1 cellular context compared by ENCODE assay signal in the genomic region with DNA sequence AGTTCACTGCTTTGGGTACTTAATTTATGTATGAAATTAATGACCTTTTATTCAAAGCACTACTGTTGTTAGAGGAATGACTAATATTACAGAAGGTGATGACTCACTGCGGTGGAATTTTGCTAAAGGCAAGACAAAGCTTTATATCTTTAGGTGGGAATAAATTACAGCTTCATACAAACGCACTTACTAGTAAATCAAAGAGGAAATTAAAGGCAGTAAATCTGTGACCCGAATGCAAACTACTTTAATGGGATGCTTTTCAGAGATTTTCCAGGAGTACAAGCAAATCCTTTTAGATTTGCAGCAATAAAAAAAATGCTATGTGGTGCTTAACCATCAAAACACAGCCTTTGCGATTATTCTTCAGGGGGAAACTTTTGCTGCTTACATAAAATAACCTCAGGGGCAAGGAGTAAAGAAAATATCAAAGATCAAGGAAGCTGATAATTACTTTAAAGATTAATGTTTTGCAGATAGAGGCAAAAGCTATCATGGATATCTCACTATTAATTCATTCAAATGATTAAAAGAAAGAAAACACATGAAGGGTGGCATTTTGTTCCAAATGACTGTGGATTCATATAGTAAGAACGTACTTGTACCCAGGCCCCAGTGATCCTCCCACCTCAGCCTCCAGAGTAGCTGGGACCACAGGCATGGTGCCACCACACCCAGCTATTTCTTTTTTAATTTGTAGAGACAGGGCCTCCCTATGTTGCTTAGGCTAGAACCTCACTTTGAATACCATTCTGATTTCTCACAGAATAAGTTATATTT.
TF ChIP-seq lines count a peak whose summit lies in the region.

No MANE protein-coding gene starts in this region.

TF ChIP-seq in HEK293, 187 proteins besides CTCF, POLR2A, EP300 and RAD21 (continued from another document and continues in another):
- TF ChIP-seq ATF2 (tag by site-specific recombination; IDR thresholded peaks at IDR 0.05; ENCODE audit: low read depth), result no peak
- TF ChIP-seq MEIS1 (CRISPR knock-in tag; IDR thresholded peaks at IDR 0.05; ENCODE audit: borderline replicate concordance), result no peak
- peak; percentile 86 for TF ChIP-seq ZNF843 (tag by site-specific recombination; IDR thresholded peaks at IDR 0.05)
- no peak for TF ChIP-seq SCRT1 (tag by site-specific recombination; IDR thresholded peaks at IDR 0.05; ENCODE audit: borderline replicate concordance)
- TF ChIP-seq KLF16 (tag by site-specific recombination; IDR thresholded peaks at IDR 0.05), result no peak
- TF ChIP-seq OVOL3 (tag by site-specific recombination; IDR thresholded peaks at IDR 0.05), result peak; percentile 54; the same call in 1 of the 2 replicates
- TF ChIP-seq ZNF629 (tag by site-specific recombination; IDR thresholded peaks at IDR 0.05), result peak; percentile 39
- no peak for TF ChIP-seq ZNF785 (tag by site-specific recombination; IDR thresholded peaks at IDR 0.05)
- no peak for TF ChIP-seq SETDB1 (IDR thresholded peaks at IDR 0.05; ENCODE audit: insufficient read length, low read length)
- no peak for TF ChIP-seq ZSCAN23 (tag by site-specific recombination; IDR thresholded peaks at IDR 0.05)
- no peak for TF ChIP-seq ZFP37 (tag by site-specific recombination; IDR thresholded peaks at IDR 0.05)
- no peak for TF ChIP-seq REPIN1 (tag by site-specific recombination; IDR thresholded peaks at IDR 0.05; ENCODE audit: low read depth)
- TF ChIP-seq HOXD13 (CRISPR knock-in tag; IDR thresholded peaks at IDR 0.05; ENCODE audit: borderline replicate concordance), result peak; percentile 57; the same call in 1 of the 2 replicates
- no peak for TF ChIP-seq ZNF521 (tag by site-specific recombination; IDR thresholded peaks at IDR 0.05)
- TF ChIP-seq ZNF324 (tag by site-specific recombination; IDR thresholded peaks at IDR 0.05), result no peak
- no peak for TF ChIP-seq ZNF501 (tag by site-specific recombination; IDR thresholded peaks at IDR 0.05)
- no peak for TF ChIP-seq ZNF175 (tag by site-specific recombination; IDR thresholded peaks at IDR 0.05)
- 0 out of 2 replicates have a peak, but pooled peaks have one; percentile 29 for TF ChIP-seq ZEB2 (tag by site-specific recombination; IDR thresholded peaks at IDR 0.05)
- TF ChIP-seq ZBTB21 (tag by site-specific recombination; IDR thresholded peaks at IDR 0.05), result no peak
- TF ChIP-seq ZNF302 (tag by site-specific recombination; IDR thresholded peaks at IDR 0.05; ENCODE audit: low read depth), result no peak
- no peak for TF ChIP-seq ZSCAN18 (tag by site-specific recombination; IDR thresholded peaks at IDR 0.05)
- no peak for TF ChIP-seq ZNF837 (tag by site-specific recombination; IDR thresholded peaks at IDR 0.05)
- TF ChIP-seq ZNF561 (tag by site-specific recombination; IDR thresholded peaks at IDR 0.05; ENCODE audit: borderline replicate concordance), result peak; percentile 43; the same call in 1 of the 2 replicates
- TF ChIP-seq GLIS1 (tag by site-specific recombination; IDR thresholded peaks at IDR 0.05), result no peak
- TF ChIP-seq ZNF394 (tag by site-specific recombination; IDR thresholded peaks at IDR 0.05; ENCODE audit: borderline replicate concordance), result no peak
- TF ChIP-seq ZBTB17 (tag by site-specific recombination; IDR thresholded peaks at IDR 0.05), result no peak
- no peak for TF ChIP-seq HOXC10 (CRISPR knock-in tag; IDR thresholded peaks at IDR 0.05)
- TF ChIP-seq KLF8 (tag by site-specific recombination; IDR thresholded peaks at IDR 0.05), result no peak
- peak; percentile 65; the same call in 1 of the 2 replicates for TF ChIP-seq BCL11B (tag by site-specific recombination; IDR thresholded peaks at IDR 0.05; ENCODE audit: low read depth)
- TF ChIP-seq, protein P1, sequence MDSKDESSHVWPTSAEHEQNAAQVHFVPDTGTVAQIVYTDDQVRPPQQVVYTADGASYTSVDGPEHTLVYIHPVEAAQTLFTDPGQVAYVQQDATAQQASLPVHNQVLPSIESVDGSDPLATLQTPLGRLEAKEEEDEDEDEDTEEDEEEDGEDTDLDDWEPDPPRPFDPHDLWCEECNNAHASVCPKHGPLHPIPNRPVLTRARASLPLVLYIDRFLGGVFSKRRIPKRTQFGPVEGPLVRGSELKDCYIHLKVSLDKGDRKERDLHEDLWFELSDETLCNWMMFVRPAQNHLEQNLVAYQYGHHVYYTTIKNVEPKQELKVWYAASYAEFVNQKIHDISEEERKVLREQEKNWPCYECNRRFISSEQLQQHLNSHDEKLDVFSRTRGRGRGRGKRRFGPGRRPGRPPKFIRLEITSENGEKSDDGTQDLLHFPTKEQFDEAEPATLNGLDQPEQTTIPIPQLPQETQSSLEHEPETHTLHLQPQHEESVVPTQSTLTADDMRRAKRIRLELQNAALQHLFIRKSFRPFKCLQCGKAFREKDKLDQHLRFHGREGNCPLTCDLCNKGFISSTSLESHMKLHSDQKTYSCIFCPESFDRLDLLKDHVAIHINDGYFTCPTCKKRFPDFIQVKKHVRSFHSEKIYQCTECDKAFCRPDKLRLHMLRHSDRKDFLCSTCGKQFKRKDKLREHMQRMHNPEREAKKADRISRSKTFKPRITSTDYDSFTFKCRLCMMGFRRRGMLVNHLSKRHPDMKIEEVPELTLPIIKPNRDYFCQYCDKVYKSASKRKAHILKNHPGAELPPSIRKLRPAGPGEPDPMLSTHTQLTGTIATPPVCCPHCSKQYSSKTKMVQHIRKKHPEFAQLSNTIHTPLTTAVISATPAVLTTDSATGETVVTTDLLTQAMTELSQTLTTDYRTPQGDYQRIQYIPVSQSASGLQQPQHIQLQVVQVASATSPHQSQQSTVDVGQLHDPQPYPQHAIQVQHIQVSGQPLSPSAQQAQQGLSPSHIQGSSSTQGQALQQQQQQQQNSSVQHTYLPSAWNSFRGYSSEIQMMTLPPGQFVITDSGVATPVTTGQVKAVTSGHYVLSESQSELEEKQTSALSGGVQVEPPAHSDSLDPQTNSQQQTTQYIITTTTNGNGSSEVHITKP (tag by site-specific recombination; IDR thresholded peaks at IDR 0.05), result no peak
- TF ChIP-seq ZXDB (tag by site-specific recombination; IDR thresholded peaks at IDR 0.05), result peak; percentile 70
- peak; percentile 76 for TF ChIP-seq WT1 (tag by site-specific recombination; IDR thresholded peaks at IDR 0.05)
- TF ChIP-seq SALL2 (tag by site-specific recombination; IDR thresholded peaks at IDR 0.05; ENCODE audit: borderline replicate concordance), result no peak
- no peak for TF ChIP-seq KLF17 (tag by site-specific recombination; IDR thresholded peaks at IDR 0.05)
- TF ChIP-seq, protein P2, sequence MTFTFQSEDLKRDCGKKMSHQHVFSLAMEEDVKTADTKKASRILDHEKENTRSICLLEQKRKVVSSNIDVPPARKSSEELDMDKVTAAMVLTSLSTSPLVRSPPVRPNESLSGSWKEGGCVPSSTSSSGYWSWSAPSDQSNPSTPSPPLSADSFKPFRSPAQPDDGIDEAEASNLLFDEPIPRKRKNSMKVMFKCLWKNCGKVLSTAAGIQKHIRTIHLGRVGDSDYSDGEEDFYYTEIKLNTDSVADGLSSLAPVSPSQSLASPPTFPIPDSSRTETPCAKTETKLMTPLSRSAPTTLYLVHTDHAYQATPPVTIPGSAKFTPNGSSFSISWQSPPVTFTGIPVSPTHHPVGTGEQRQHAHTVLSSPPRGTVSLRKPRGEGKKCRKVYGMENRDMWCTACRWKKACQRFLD (tag by site-specific recombination; IDR thresholded peaks at IDR 0.05), result no peak
- no peak for TF ChIP-seq ZNF510 (tag by site-specific recombination; IDR thresholded peaks at IDR 0.05; ENCODE audit: insufficient replicate concordance)
- TF ChIP-seq ZNF19 (tag by site-specific recombination; IDR thresholded peaks at IDR 0.05; ENCODE audit: low read depth), result no peak
- no peak for TF ChIP-seq ZNF335 (tag by site-specific recombination; conservative IDR thresholded peaks at IDR 0.05)
- TF ChIP-seq ZBTB1 (tag by site-specific recombination; IDR thresholded peaks at IDR 0.05), result no peak
- TF ChIP-seq ZNF341 (tag by site-specific recombination; IDR thresholded peaks at IDR 0.05; ENCODE audit: low read depth), result no peak
- TF ChIP-seq ZNF580 (tag by site-specific recombination; IDR thresholded peaks at IDR 0.05), result 0 out of 2 replicates have a peak, but pooled peaks have one; percentile 49
- TF ChIP-seq ZNF2 (tag by site-specific recombination; IDR thresholded peaks at IDR 0.05), result no peak
- TF ChIP-seq KLF9 (tag by site-specific recombination; IDR thresholded peaks at IDR 0.05; ENCODE audit: low read depth), result no peak
- no peak for TF ChIP-seq ZNF157 (tag by site-specific recombination; IDR thresholded peaks at IDR 0.05)
- TF ChIP-seq ZFP3 (tag by site-specific recombination; IDR thresholded peaks at IDR 0.05; ENCODE audit: low read depth), result no peak
- TF ChIP-seq, protein P3, sequence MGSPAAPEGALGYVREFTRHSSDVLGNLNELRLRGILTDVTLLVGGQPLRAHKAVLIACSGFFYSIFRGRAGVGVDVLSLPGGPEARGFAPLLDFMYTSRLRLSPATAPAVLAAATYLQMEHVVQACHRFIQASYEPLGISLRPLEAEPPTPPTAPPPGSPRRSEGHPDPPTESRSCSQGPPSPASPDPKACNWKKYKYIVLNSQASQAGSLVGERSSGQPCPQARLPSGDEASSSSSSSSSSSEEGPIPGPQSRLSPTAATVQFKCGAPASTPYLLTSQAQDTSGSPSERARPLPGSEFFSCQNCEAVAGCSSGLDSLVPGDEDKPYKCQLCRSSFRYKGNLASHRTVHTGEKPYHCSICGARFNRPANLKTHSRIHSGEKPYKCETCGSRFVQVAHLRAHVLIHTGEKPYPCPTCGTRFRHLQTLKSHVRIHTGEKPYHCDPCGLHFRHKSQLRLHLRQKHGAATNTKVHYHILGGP (tag by site-specific recombination; IDR thresholded peaks at IDR 0.05), result peak; percentile 98
- no peak for TF ChIP-seq YY2 (tag by site-specific recombination; IDR thresholded peaks at IDR 0.05)
- no peak for TF ChIP-seq ZBTB48 (tag by site-specific recombination; IDR thresholded peaks at IDR 0.05)
- no peak for TF ChIP-seq ZNF37A (tag by site-specific recombination; IDR thresholded peaks at IDR 0.05)
- peak; percentile 63 for TF ChIP-seq FEZF1 (tag by site-specific recombination; IDR thresholded peaks at IDR 0.05)
- TF ChIP-seq ZNF639 (tag by site-specific recombination; IDR thresholded peaks at IDR 0.05), result no peak
- no peak for TF ChIP-seq ZNF555 (tag by site-specific recombination; conservative IDR thresholded peaks at IDR 0.05)
- no peak for TF ChIP-seq ZBTB10 (tag by site-specific recombination; IDR thresholded peaks at IDR 0.05)
- peak; percentile 41 for TF ChIP-seq ZBTB8A (tag by site-specific recombination; IDR thresholded peaks at IDR 0.05)
- TF ChIP-seq ZNF426 (tag by site-specific recombination; IDR thresholded peaks at IDR 0.05), result no peak
